ENCODE assay signal across 12 cellular contexts in genomic region chr14:75084513-75084912, GRCh38. TPM values are rescaled to one million over a fixed set of nuclear protein-coding genes. Genes with fewer than 3 reads are reported as not detected.
A peak's percentile ranks its signal among the peaks of the same experiment; 100 is the strongest.
DNase-seq lines count a peak whose midpoint lies in the region; ATAC-seq and TF ChIP-seq lines count a peak whose summit lies in the region.
"Had no signal": no experiment of that assay in that cellular context is flagged by ENCODE, and none has a peak within 500 bp of the region (broad histone marks: within the 10 kb centered on the region; RNA-seq: fewer than 3 reads in every experiment).

No MANE protein-coding gene starts in this region.

- H3K4me1 Mint-ChIP-seq in glutamatergic neuron (ENCODE audit: low read depth, unreplicated experiment): no peaks in the 10 kb centered on the region
- H3K4me1 Mint-ChIP-seq: CD4-positive, CD25-positive, alpha-beta regulatory T cell had no signal

- no peaks in the 10 kb centered on the region for H3K27me3 Mint-ChIP-seq in glutamatergic neuron (ENCODE audit: unreplicated experiment)
- H3K27me3 Mint-ChIP-seq: CD4-positive, CD25-positive, alpha-beta regulatory T cell had no signal

- DNase-seq in 8988T (peak; percentile 32), H4 (ENCODE audit: low spot score) (peak; percentile 27), left kidney (ENCODE audit: low read depth, low spot score) (peak; percentile 35), glutamatergic neuron (no peak), DMS79 (lab: John Stamatoyannopoulos, UW) (no peak)
- DNase-seq: activated T-cell treated with anti-CD3 and anti-CD28 coated beads for 4 hours; CD4-positive, CD25-positive, alpha-beta regulatory T cell; NCI-H1092 treated with DMSO at 0.1 percent for 48 hours; OCI-M1 had no signal

- H3K4me3 Mint-ChIP-seq in glutamatergic neuron (ENCODE audit: unreplicated experiment): no peak overlapping the region
- H3K4me3 Mint-ChIP-seq: CD4-positive, CD25-positive, alpha-beta regulatory T cell had no signal

- peak; percentile 68 for TF ChIP-seq CTCF in VCaP (conservative IDR thresholded peaks at IDR 0.05)
- TF ChIP-seq CTCF in glutamatergic neuron (IDR thresholded peaks at IDR 0.05; ENCODE audit: partially characterized antibody, unreplicated experiment): no peak

- no peaks in the 10 kb centered on the region for H3K9me3 Mint-ChIP-seq in glutamatergic neuron (ENCODE audit: unreplicated experiment)
- H3K9me3 Mint-ChIP-seq: CD4-positive, CD25-positive, alpha-beta regulatory T cell had no signal

- H3K27ac Mint-ChIP-seq in glutamatergic neuron (ENCODE audit: unreplicated experiment): no peak overlapping the region

- ATAC-seq in HG02588 (IDR thresholded peaks at IDR 0.05; ENCODE audit: unreplicated experiment) (no peak), HG03378 (IDR thresholded peaks at IDR 0.05; ENCODE audit: unreplicated experiment) (no peak)

- no peaks in the 10 kb centered on the region for H3K36me3 Mint-ChIP-seq in glutamatergic neuron (ENCODE audit: unreplicated experiment)

- no peak overlapping the region for H3K27ac ChIP-seq in VCaP

RNA-seq across cellular contexts. Expression of gene ZC2HC1C, which starts 15.1 kb away (rescaled TPM):
- total RNA-seq in H4 (2014; rRNA removed; shearing (Covaris generic)): 0.21 and 2.7 TPM in 2 replicates
- total RNA-seq in glutamatergic neuron (ENCODE audit: unreplicated experiment): 3.2 TPM

RNA-seq across cellular contexts. Expression of gene ACYP1, which starts 20.7 kb away (rescaled TPM):
- total RNA-seq in H4 (2014; rRNA removed; shearing (Covaris generic)): 9.7 and 14.8 TPM in 2 replicates
- 14.3 TPM for total RNA-seq in glutamatergic neuron (ENCODE audit: unreplicated experiment)

RNA-seq across cellular contexts. Expression of gene MLH3, which starts 33.2 kb away (rescaled TPM):
- 6.6 and 11.8 TPM in 2 replicates for total RNA-seq in H4 (2014; rRNA removed; shearing (Covaris generic))
- total RNA-seq in glutamatergic neuron (ENCODE audit: unreplicated experiment): 17.1 TPM

RNA-seq across cellular contexts. Expression of gene NEK9, which starts 42.3 kb away (rescaled TPM):
- 0.06 and 0.12 TPM in 2 replicates for total RNA-seq in H4 (2014; rRNA removed; shearing (Covaris generic))
- 50.7 TPM for total RNA-seq in glutamatergic neuron (ENCODE audit: unreplicated experiment)

Comparison
In these comparisons a context has a peak if more than half of its experiments do, and no peak if none do; other contexts are left out.
1. DNase-seq: peak in 8988T (single experiment), H4 (single experiment) and left kidney (single experiment); none in glutamatergic neuron (single experiment) and DMS79 (single experiment).